Comparison of ENCODE assay signal across 8 cellular contexts in genomic region chrX:41337140-41337539, GRCh38. TPM values are rescaled to one million over a fixed set of nuclear protein-coding genes. Genes with fewer than 3 reads are reported as not detected.
DNase-seq lines count a peak whose midpoint lies in the region; ATAC-seq, FAIRE-seq and TF ChIP-seq lines count a peak whose summit lies in the region.

No MANE protein-coding gene starts in this region.

- FAIRE-seq in H54 (lab: Jason Lieb, UNC), result no peak

- H3K27ac ChIP-seq in left ventricle myocardium inferior (replicated peaks) (no peak overlapping the region), uterus (peak overlapping the region in 1 of 2 donors; percentile 99)

- intact Hi-C loops in left ventricle myocardium inferior (cut with micrococcal nuclease), result no loop called here
- intact Hi-C loops in left ventricle myocardium superior (cut with micrococcal nuclease), result no loop called here
- intact Hi-C loops in uterus (cut with DNase I; ENCODE audit: low total_unique reads), result no loop called here

- ATAC-seq in left ventricle myocardium superior, result no peak
- no peak for ATAC-seq in HG03520 (IDR thresholded peaks at IDR 0.05; ENCODE audit: unreplicated experiment)
- no peak for ATAC-seq in HG02981 (IDR thresholded peaks at IDR 0.05; ENCODE audit: unreplicated experiment)

- H3K36me3 ChIP-seq in left ventricle myocardium inferior, result peaks cover 31% of the 10 kb centered on the region
- no peaks in the 10 kb centered on the region for H3K36me3 ChIP-seq in uterus

- in situ Hi-C loops in astrocyte of the spinal cord (cut with HindIII; ENCODE audit: low sequenced_read_pairs), result no loop called here

- no peaks in the 10 kb centered on the region for H3K27me3 ChIP-seq in left ventricle myocardium inferior (ENCODE audit: low read depth)
- H3K27me3 ChIP-seq in uterus, result no peaks in the 10 kb centered on the region

- no peak for TF ChIP-seq CTCF in left ventricle myocardium inferior (IDR thresholded peaks at IDR 0.05; ENCODE audit: borderline replicate concordance)
- no peak for TF ChIP-seq CTCF in astrocyte of the spinal cord (IDR thresholded peaks at IDR 0.05; ENCODE audit: low read depth, low read length)
- no peak for TF ChIP-seq CTCF in uterus (IDR thresholded peaks at IDR 0.05)

- H3K4me3 ChIP-seq in left ventricle myocardium inferior (peak overlapping the region; percentile 91), astrocyte of the spinal cord (ENCODE audit: low read depth, low read length) (peak overlapping the region; percentile 2), uterus (peak overlapping the region; percentile 86 to 87)

- peaks cover 69% of the 10 kb centered on the region for H3K4me1 ChIP-seq in left ventricle myocardium inferior
- H3K4me1 ChIP-seq in uterus, result peaks cover 0 to 4% of the 10 kb centered on the region in 2 donors

- H3K9me3 ChIP-seq in left ventricle myocardium inferior (replicated peaks), result no peaks in the 10 kb centered on the region
- no peaks in the 10 kb centered on the region for H3K9me3 ChIP-seq in uterus

- no peak for TF ChIP-seq POLR2A in uterus (IDR thresholded peaks at IDR 0.05)
- no peak for TF ChIP-seq POLR2A in H54 (IDR thresholded peaks at IDR 0.05; ENCODE audit: low read depth, low read length)

- DNase-seq in left ventricle myocardium inferior (no peak), left ventricle myocardium superior (no peak), astrocyte of the spinal cord (ENCODE audit: low read depth, low spot score) (no peak), medulla oblongata (ENCODE audit: extremely low spot score) (peak; percentile 11), uterus (no peak), H54 (ENCODE audit: insufficient read length, low spot score) (no peak)

RNA-seq across cellular contexts. Expression of gene DDX3X, which starts 3.2 kb away (rescaled TPM):
- total RNA-seq in left ventricle myocardium inferior (138 TPM), left ventricle myocardium superior (140 TPM), uterus (100 to 1,000 TPM; 124 to 387 (median 268) TPM)

Comparison
In these comparisons a context has a peak if more than half of its experiments do, and no peak if none do; other contexts are left out.
1. H3K4me3 ChIP-seq: peak in every context shown above with its lines; median percentile 91 in left ventricle myocardium inferior; 86 in uterus; 2 in astrocyte of the spinal cord.